35 cellular contexts compared by ENCODE assay signal in genomic region chr15:73323956-73324355, GRCh38. TPM values are rescaled to one million over a fixed set of nuclear protein-coding genes. Genes with fewer than 3 reads are reported as not detected.
"Had no signal": no experiment of that assay in that cellular context is flagged by ENCODE, and none has a peak within 500 bp of the region (broad histone marks: within the 10 kb centered on the region; RNA-seq: fewer than 3 reads in every experiment).

No MANE protein-coding gene starts in this region.

- H2AFZ ChIP-seq: hepatocyte had no signal

- DNase-seq: activated CD4-positive, alpha-beta T cell treated with anti-CD3 and anti-CD28 coated beads, Interleukin-2, amount 50 U/mL, for 1 hour; activated CD8-positive, alpha-beta T cell treated with anti-CD3 and anti-CD28 coated beads for 36 hours; activated naive CD4-positive, alpha-beta T cell; activated T-cell treated with anti-CD3 and anti-CD28 coated beads, Interleukin-2, amount 50 U/mL, for 4 hours; adrenal gland; body of pancreas; cortex of kidney; effector memory CD8-positive, alpha-beta T cell; erythroblast; glutamatergic neuron; left cardiac atrium; midbrain; naive thymus-derived CD4-positive, alpha-beta T cell; occipital lobe; small intestine; stimulated activated CD4-positive, alpha-beta T cell treated with anti-CD3 and anti-CD28 coated beads, Interleukin-1b, Interleukin-23, amount 100 ng/mL, for 48 hours; stimulated activated CD4-positive, alpha-beta T cell treated with anti-CD3 and anti-CD28 coated beads, Interleukin-4, amount 100 ng/mL, for 4 hours; stimulated activated CD8-positive, alpha-beta memory T cell treated with anti-CD3 and anti-CD28 coated beads, Interleukin-4, amount 100 ng/mL, for 48 hours; stimulated activated naive CD8-positive, alpha-beta T cell treated with anti-CD3 and anti-CD28 coated beads, Interleukin-15, amount 100 ng/mL, for 72 hours; substantia nigra; T-helper 1 cell; thyroid gland had no signal

- H3K4me1 ChIP-seq: adrenal gland, body of pancreas, gastrocnemius medialis, upper lobe of left lung had no signal

- H3K79me2 ChIP-seq: hepatocyte had no signal

- H3K4me2 ChIP-seq: hepatocyte had no signal

- ATAC-seq: activated CD8-positive, alpha-beta T cell treated with anti-CD3 and anti-CD28 coated beads for 36 hours; activated T-cell treated with anti-CD3 and anti-CD28 coated beads, Interleukin-2, amount 50 U/mL, for 4 hours; activated T-helper 17 cell treated with anti-CD3 and anti-CD28 coated beads, Interleukin-2, amount 50 U/mL, for 72 hours; body of pancreas; effector memory CD8-positive, alpha-beta T cell; gastrocnemius medialis; naive thymus-derived CD4-positive, alpha-beta T cell; sciatic nerve; stimulated activated memory B cell treated with anti-CD40 and anti-IgM and Interleukin-4, amounts not matched to agents 10 μg/mL and 1 μg/mL and 100 μg/mL, for 72 hours; stimulated activated naive CD8-positive, alpha-beta T cell treated with anti-CD3 and anti-CD28 coated beads, Interleukin-15, amount 100 ng/mL, for 72 hours had no signal

- H3K27me3 Mint-ChIP-seq: activated B cell treated with CpG ODN at 0.5 μM for 24 hours had no signal

- H3K9me3 ChIP-seq: adrenal gland, body of pancreas, gastrocnemius medialis, thyroid gland, upper lobe of left lung had no signal

- H3K4me3 ChIP-seq: adrenal gland, body of pancreas, gastrocnemius medialis, hepatocyte, thyroid gland, upper lobe of left lung had no signal

- H3K27ac Mint-ChIP-seq: activated B cell treated with CpG ODN at 0.5 μM for 24 hours; activated CD8-positive, alpha-beta T cell treated with anti-CD3 and anti-CD28 coated beads for 36 hours; activated naive CD8-positive, alpha-beta T cell; activated T-helper 17 cell treated with anti-CD3 and anti-CD28 coated beads, Interleukin-2, amount 50 U/mL, for 72 hours; effector memory CD8-positive, alpha-beta T cell; naive thymus-derived CD4-positive, alpha-beta T cell; stimulated activated memory B cell treated with anti-CD40 and anti-IgM and Interleukin-4, amounts not matched to agents 10 μg/mL and 1 μg/mL and 100 μg/mL, for 72 hours; T-helper 2 cell treated with Interferon-gamma antibody and Interleukin-4, amounts not matched to agents 5 μg/mL and 100 μg/mL, for 36 hours had no signal

- H3K4me3 Mint-ChIP-seq: activated B cell treated with CpG ODN at 0.5 μM for 24 hours; activated CD8-positive, alpha-beta T cell treated with anti-CD3 and anti-CD28 coated beads for 36 hours; activated naive CD8-positive, alpha-beta T cell; activated T-cell treated with anti-CD3 and anti-CD28 coated beads, Interleukin-2, amount 50 U/mL, for 4 hours; activated T-helper 17 cell treated with anti-CD3 and anti-CD28 coated beads, Interleukin-2, amount 50 U/mL, for 72 hours; effector memory CD8-positive, alpha-beta T cell; naive thymus-derived CD4-positive, alpha-beta T cell; neural crest cell; stimulated activated memory B cell treated with anti-CD40 and anti-IgM and Interleukin-4, amounts not matched to agents 10 μg/mL and 1 μg/mL and 100 μg/mL, for 72 hours; stimulated activated naive CD8-positive, alpha-beta T cell treated with anti-CD3 and anti-CD28 coated beads, Interleukin-15, amount 100 ng/mL, for 72 hours; T-helper 2 cell treated with Interferon-gamma antibody and Interleukin-4, amounts not matched to agents 5 μg/mL and 100 μg/mL, for 36 hours had no signal

- H3K36me3 ChIP-seq: adrenal gland, gastrocnemius medialis, thyroid gland, upper lobe of left lung had no signal

- H3K27ac ChIP-seq: adrenal gland, body of pancreas, gastrocnemius medialis, hepatocyte, thyroid gland, upper lobe of left lung had no signal

- H3K36me3 Mint-ChIP-seq: activated naive CD8-positive, alpha-beta T cell; naive thymus-derived CD4-positive, alpha-beta T cell; stimulated activated memory B cell treated with anti-CD40 and anti-IgM and Interleukin-4, amounts not matched to agents 10 μg/mL and 1 μg/mL and 100 μg/mL, for 72 hours had no signal

- H3K9me3 Mint-ChIP-seq: activated B cell treated with CpG ODN at 0.5 μM for 24 hours; activated CD8-positive, alpha-beta T cell treated with anti-CD3 and anti-CD28 coated beads for 36 hours; activated T-cell treated with anti-CD3 and anti-CD28 coated beads, Interleukin-2, amount 50 U/mL, for 4 hours; activated T-helper 17 cell treated with anti-CD3 and anti-CD28 coated beads, Interleukin-2, amount 50 U/mL, for 72 hours; effector memory CD8-positive, alpha-beta T cell; naive thymus-derived CD4-positive, alpha-beta T cell; neural crest cell; stimulated activated memory B cell treated with anti-CD40 and anti-IgM and Interleukin-4, amounts not matched to agents 10 μg/mL and 1 μg/mL and 100 μg/mL, for 72 hours; stimulated activated naive CD8-positive, alpha-beta T cell treated with anti-CD3 and anti-CD28 coated beads, Interleukin-15, amount 100 ng/mL, for 72 hours; T-helper 2 cell treated with Interferon-gamma antibody and Interleukin-4, amounts not matched to agents 5 μg/mL and 100 μg/mL, for 36 hours had no signal

- H3K27me3 ChIP-seq: adrenal gland, body of pancreas, hepatocyte, thyroid gland had no signal

RNA-seq across cellular contexts. Expression of gene HCN4, which starts 44.8 kb away (rescaled TPM):
- total RNA-seq: activated B cell treated with CpG ODN at 0.5 μM for 24 hours; activated CD8-positive, alpha-beta T cell treated with anti-CD3 and anti-CD28 coated beads for 36 hours; activated T-cell treated with anti-CD3 and anti-CD28 coated beads, Interleukin-2, amount 50 U/mL, for 4 hours; activated T-helper 17 cell treated with anti-CD3 and anti-CD28 coated beads, Interleukin-2, amount 50 U/mL, for 72 hours; aorta; gastrocnemius medialis; liver; sciatic nerve had no signal
- polyA plus RNA-seq: keratinocyte; liver; naive thymus-derived CD4-positive, alpha-beta T cell had no signal
